In genomic region chr2:51324028-51324427, GRCh38 we compare ENCODE assay signal across 22 cellular contexts.
"Had no signal": no experiment of that assay in that cellular context is flagged by ENCODE, and none has a peak within 500 bp of the region (broad histone marks: within the 10 kb centered on the region; RNA-seq: fewer than 3 reads in every experiment).

No MANE protein-coding gene starts in this region.

- H3K27ac ChIP-seq: adrenal gland, breast epithelium, colonic mucosa, SK-N-MC had no signal

- H3K36me3 ChIP-seq: adrenal gland, breast epithelium, colonic mucosa had no signal

- H3K4me3 ChIP-seq: adrenal gland, breast epithelium, colonic mucosa, SK-N-MC had no signal

- H3K4me1 ChIP-seq: adrenal gland, breast epithelium, colonic mucosa had no signal

- H3K27me3 ChIP-seq: adrenal gland, breast epithelium, colonic mucosa had no signal

- H3K9me3 ChIP-seq: adrenal gland, breast epithelium, colonic mucosa had no signal

- ATAC-seq: activated CD4-positive, CD25-positive, alpha-beta regulatory T cell treated with anti-CD3 and anti-CD28 coated beads, Interleukin-2, amount 50 U/mL, for 24 hours; activated CD8-positive, alpha-beta T cell treated with anti-CD3 and anti-CD28 coated beads for 36 hours; activated T-cell treated with anti-CD3 and anti-CD28 coated beads, Interleukin-2, amount 50 U/mL, for 72 hours; Right ventricle myocardium inferior had no signal

- DNase-seq: activated CD4-positive, alpha-beta T cell treated with anti-CD3 and anti-CD28 coated beads for 4 hours; activated CD8-positive, alpha-beta memory T cell treated with anti-CD3 and anti-CD28 coated beads, Interleukin-2, amount 50 U/mL, for 4 hours; activated CD8-positive, alpha-beta T cell treated with anti-CD3 and anti-CD28 coated beads for 36 hours; activated naive CD4-positive, alpha-beta T cell treated with anti-CD3 and anti-CD28 coated beads, Interleukin-2, amount 50 U/mL, for 16 hours; activated naive CD8-positive, alpha-beta T cell treated with anti-CD3 and anti-CD28 coated beads, Interleukin-2, amount 10 ng/mL, durations not matched to agents 7 days and 5 days; activated T-cell treated with anti-CD3 and anti-CD28 coated beads, Interleukin-2, amount 50 U/mL, for 72 hours; adrenal gland; aorta; caudate nucleus; colonic mucosa; Kasumi-1; NCI-H146; NCI-H187 treated with DMSO at 0.1 percent for 48 hours; NCI-H2081 treated with DMSO at 0.1 percent for 48 hours; NCI-H226; NCI-H526; NCI-H82; RPMI8226 had no signal
